1 cellular context compared by ENCODE assay signal in genomic region chr22:42439821-42440674, GRCh38.
TF ChIP-seq lines count a peak whose summit lies in the region.

No MANE protein-coding gene starts in this region.

TF ChIP-seq in GM23338, 12 proteins besides CTCF, POLR2A, EP300 and RAD21 (continued from another document):
- TF ChIP-seq REST (IDR thresholded peaks at IDR 0.05; ENCODE audit: unreplicated experiment) (no peak), NANOG (IDR thresholded peaks at IDR 0.05; ENCODE audit: borderline replicate concordance) (no peak), EZH2phosphoT487 (IDR thresholded peaks at IDR 0.05; ENCODE audit: unreplicated experiment) (no peak), EZH2 (IDR thresholded peaks at IDR 0.05; ENCODE audit: low read depth, unreplicated experiment) (no peak)
